In the genomic region with DNA sequence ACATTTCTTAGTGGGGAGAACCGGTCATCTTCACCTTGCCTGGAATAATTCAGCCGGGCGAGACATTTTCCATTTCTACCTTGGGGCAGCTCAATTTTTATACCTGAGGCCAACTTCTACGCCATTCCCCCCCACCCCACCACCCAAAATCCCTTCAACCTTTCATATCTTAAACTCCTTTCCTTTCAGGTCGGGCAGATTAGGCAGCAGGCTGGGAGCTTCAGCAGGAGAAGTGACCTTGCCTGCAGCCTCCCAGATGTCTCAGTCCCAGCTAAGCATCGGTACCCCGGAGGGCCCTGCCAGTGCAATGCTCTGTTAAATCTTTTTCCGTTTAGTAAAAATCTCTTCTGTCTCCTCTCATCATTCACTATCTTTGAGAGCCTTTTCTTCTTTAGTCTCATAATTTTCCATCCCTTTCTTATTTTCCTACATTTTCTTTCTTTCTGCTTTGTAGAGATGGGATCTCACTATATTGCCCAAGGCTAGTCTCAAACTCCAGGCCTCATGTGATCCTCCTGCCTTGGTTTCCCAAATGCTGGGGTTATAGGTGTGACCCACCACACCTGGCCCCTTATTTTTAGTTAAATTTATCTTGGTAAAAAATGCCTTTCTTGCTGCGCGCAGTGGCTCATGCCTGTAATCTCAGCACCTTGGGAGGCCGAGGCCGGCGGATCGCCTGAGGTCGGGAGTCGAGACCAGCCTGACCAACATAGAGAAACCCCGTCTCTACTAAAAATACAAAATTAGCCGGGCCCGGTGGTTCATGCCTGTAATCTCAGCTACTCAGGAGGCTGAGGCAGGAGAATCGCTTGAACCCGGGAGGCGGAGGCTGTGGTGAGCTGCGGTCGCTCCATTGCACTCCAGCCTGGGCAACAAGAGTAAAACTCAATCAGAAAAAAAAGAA, we compare ENCODE assay signal across 9 cellular contexts. TPM values are rescaled to one million over a fixed set of nuclear protein-coding genes. Genes with fewer than 3 reads are reported as not detected.
DNase-seq lines count a peak whose midpoint lies in the region; ATAC-seq and TF ChIP-seq lines count a peak whose summit lies in the region.
"Had no signal": no experiment of that assay in that cellular context is flagged by ENCODE, and none has a peak within 500 bp of the region (broad histone marks: within the 10 kb centered on the region; RNA-seq: fewer than 3 reads in every experiment).

No MANE protein-coding gene starts in this region.

- peaks cover 20% of the 10 kb centered on the region for H3K4me1 Mint-ChIP-seq in GM23338

- H3K4me2 ChIP-seq in GM23338 = peak overlapping the region; percentile 86

- H3K36me3 Mint-ChIP-seq in GM23338 (ENCODE audit: low read depth) = no peaks in the 10 kb centered on the region; the same call in 2 of the 3 replicates

- H3K27ac ChIP-seq in GM23338 (ENCODE audit: low read depth) = peak overlapping the region; percentile 75
- H3K27ac ChIP-seq in iPS-18a (ENCODE audit: low read length) = no peak overlapping the region

- H3K4me1 ChIP-seq in GM23338 (ENCODE audit: insufficient read depth) (peaks cover 17% of the 10 kb centered on the region), iPS-18a (ENCODE audit: control insufficient read depth, low read depth, low read length) (peaks cover 19% of the 10 kb centered on the region)

- H4K20me1 ChIP-seq in GM23338 (replicated peaks; ENCODE audit: insufficient read depth) = peaks cover 34% of the 10 kb centered on the region

- no peaks in the 10 kb centered on the region for H3K9me3 ChIP-seq in iPS-18a (ENCODE audit: control insufficient read depth, low read depth, low read length)

- no peak overlapping the region for H2AFZ ChIP-seq in GM23338

- peaks cover 14% of the 10 kb centered on the region for H3K27me3 Mint-ChIP-seq in GM23338 (ENCODE audit: insufficient read depth, low read depth, poor library complexity)

- peak overlapping the region; percentile 89 for H3K9ac ChIP-seq in iPS-18a (ENCODE audit: low read length)

- no peak for TF ChIP-seq CTCF in GM23338 (conservative IDR thresholded peaks at IDR 0.05; ENCODE audit: low read depth in 2 of 2)

- no peaks in the 10 kb centered on the region for H3K9me3 Mint-ChIP-seq in GM23338
- H3K9me3 Mint-ChIP-seq: activated naive CD4-positive, alpha-beta T cell treated with anti-CD3 and anti-CD28 coated beads, Interleukin-2, amount 50 U/mL, for 72 hours had no signal

- ATAC-seq in GM23338 (no peak), GM21381 (IDR thresholded peaks at IDR 0.05; ENCODE audit: unreplicated experiment) (no peak)
- ATAC-seq in stimulated activated naive CD8-positive, alpha-beta T cell treated with anti-CD3 and anti-CD28 coated beads, Interleukin-15, Interleukin-2, amounts not matched to agents 100 U/mL and 50 U/mL, for 24 hours = no peak

- no peaks in the 10 kb centered on the region for H3K27me3 ChIP-seq in GM23338 (ENCODE audit: insufficient read depth)
- H3K27me3 ChIP-seq in iPS-18a (ENCODE audit: control insufficient read depth, insufficient read depth, low read length) = no peaks in the 10 kb centered on the region

- no peak overlapping the region for H3K27ac Mint-ChIP-seq in GM23338
- H3K27ac Mint-ChIP-seq: activated naive CD4-positive, alpha-beta T cell treated with anti-CD3 and anti-CD28 coated beads, Interleukin-2, amount 50 U/mL, for 72 hours had no signal

- H3K9me2 ChIP-seq in GM23338 (ENCODE audit: insufficient read depth) = no peaks in the 10 kb centered on the region

- peaks cover 58% of the 10 kb centered on the region for H3K79me2 ChIP-seq in GM23338 (replicated peaks; ENCODE audit: insufficient read depth)

- no peak for DNase-seq in GM23338 (ENCODE audit: low spot score)
- DNase-seq in activated CD8-positive, alpha-beta memory T cell treated with anti-CD3 and anti-CD28 coated beads, Interleukin-2, amount 50 U/mL, for 48 hours = peak; percentile 65
- peak; percentile 25 for DNase-seq in stimulated activated naive CD8-positive, alpha-beta T cell treated with anti-CD3 and anti-CD28 coated beads, Interleukin-15, Interleukin-2, amounts not matched to agents 100 U/mL and 50 U/mL, for 24 hours
- DNase-seq in NCI-H524 treated with DMSO at 0.1 percent for 48 hours (lab: John Stamatoyannopoulos, UW) = no peak
- no peak for DNase-seq in RKO (ENCODE audit: low spot score)
- DNase-seq: NCI-H446 had no signal

- peak overlapping the region; percentile 95 for H3K4me3 ChIP-seq in GM23338
- peak overlapping the region; percentile 98 for H3K4me3 ChIP-seq in iPS-18a (ENCODE audit: low read length)

- H3K4me3 Mint-ChIP-seq in GM23338 = no peak overlapping the region

- peaks cover 14% of the 10 kb centered on the region; the same call in 1 of the 2 replicates for H3F3A ChIP-seq in GM23338 (replicated peaks; ENCODE audit: low read depth)

- H3K36me3 ChIP-seq in GM23338 (ENCODE audit: insufficient read depth) = peaks cover 31% of the 10 kb centered on the region
- H3K36me3 ChIP-seq in iPS-18a (ENCODE audit: control insufficient read depth, low read depth, low read length) = peaks cover 43% of the 10 kb centered on the region

TF ChIP-seq in GM23338, 12 proteins besides CTCF, POLR2A, EP300 and RAD21:
- TF ChIP-seq EZH2 (IDR thresholded peaks at IDR 0.05; ENCODE audit: low read depth, unreplicated experiment) = no peak
- no peak for TF ChIP-seq JUNB (IDR thresholded peaks at IDR 0.05; ENCODE audit: unreplicated experiment)
- no peak for TF ChIP-seq ZNF331 (CRISPR knock-in tag; IDR thresholded peaks at IDR 0.05; ENCODE audit: low read depth)
- no peak for TF ChIP-seq REST (IDR thresholded peaks at IDR 0.05; ENCODE audit: unreplicated experiment)

RNA-seq across cellular contexts. Expression of gene SLC2A3, which starts 1.2 kb away (rescaled TPM):
- total RNA-seq in GM23338 (2014; rRNA removed; shearing (Covaris generic)) = 388 and 451 TPM in 2 replicates
- 199 and 208 TPM in 2 replicates for polyA plus RNA-seq in GM23338 (2016; fragmentation: Nextera tagmentation; extraction: Ambion mirVana)

Comparison
In these comparisons a context has a peak if more than half of its experiments do, and no peak if none do; other contexts are left out.
1. DNase-seq: peak in activated CD8-positive, alpha-beta memory T cell treated with anti-CD3 and anti-CD28 coated beads, Interleukin-2, amount 50 U/mL, for 48 hours (single experiment) and stimulated activated naive CD8-positive, alpha-beta T cell treated with anti-CD3 and anti-CD28 coated beads, Interleukin-15, Interleukin-2, amounts not matched to agents 100 U/mL and 50 U/mL, for 24 hours (single experiment); none in GM23338 (single experiment), NCI-H524 treated with DMSO at 0.1 percent for 48 hours (single experiment) and RKO (single experiment).